Comparison of ENCODE assay signal across 9 cellular contexts in genomic region chr3:55571913-55572312, GRCh38.
A peak's percentile ranks its signal among the peaks of the same experiment; 100 is the strongest.
DNase-seq lines count a peak whose midpoint lies in the region; ATAC-seq and TF ChIP-seq lines count a peak whose summit lies in the region.
"Had no signal": no experiment of that assay in that cellular context is flagged by ENCODE, and none has a peak within 500 bp of the region (broad histone marks: within the 10 kb centered on the region; RNA-seq: fewer than 3 reads in every experiment).

No MANE protein-coding gene starts in this region.

- intact Hi-C loops in lower lobe of right lung (cut with DNase I): no loop called here

- H3K4me1 Mint-ChIP-seq in endothelial cell (ENCODE audit: unreplicated experiment): peaks cover 21% of the 10 kb centered on the region
- H3K4me1 Mint-ChIP-seq in activated CD8-positive, alpha-beta memory T cell treated with anti-CD3 and anti-CD28 coated beads, Interleukin-2, amount 10 ng/mL, durations not matched to agents 7 days and 5 days: no peaks in the 10 kb centered on the region

- no peaks in the 10 kb centered on the region for H3K27me3 ChIP-seq in lower lobe of right lung (ENCODE audit: low read depth)

- DNase-seq in NCI-H1092 (lab: John Stamatoyannopoulos, UW): peak; percentile 38
- peak; percentile 56 for DNase-seq in endothelial cell (ENCODE audit: low spot score)
- DNase-seq in lower lobe of right lung: peak; percentile 58
- DNase-seq in ureter (ENCODE audit: low spot score): peak; percentile 66
- no peak for DNase-seq in activated CD8-positive, alpha-beta memory T cell treated with anti-CD3 and anti-CD28 coated beads, Interleukin-2, amount 10 ng/mL, durations not matched to agents 7 days and 5 days
- DNase-seq in stimulated activated CD4-positive, alpha-beta T cell treated with anti-CD3 and anti-CD28 coated beads, Interleukin-2, amount 100 ng/mL, for 48 hours: no peak
- DNase-seq in activated CD8-positive, alpha-beta memory T cell treated with anti-CD3 and anti-CD28 coated beads, Interleukin-2, amount 50 U/mL, for 4 hours: no peak
- DNase-seq: KG1, RPMI8226 had no signal

- CTCF ChIA-PET in activated CD8-positive, alpha-beta memory T cell treated with anti-CD3 and anti-CD28 coated beads, Interleukin-2, amount 10 ng/mL, durations not matched to agents 7 days and 5 days (lab: Charles Lee): no interaction called here

- no peak overlapping the region for H3K27ac Mint-ChIP-seq in endothelial cell (ENCODE audit: unreplicated experiment)
- H3K27ac Mint-ChIP-seq in activated CD8-positive, alpha-beta memory T cell treated with anti-CD3 and anti-CD28 coated beads, Interleukin-2, amount 10 ng/mL, durations not matched to agents 7 days and 5 days: no peak overlapping the region

- H3K36me3 ChIP-seq in lower lobe of right lung: no peaks in the 10 kb centered on the region

- peak; percentile 73 to 78 for ATAC-seq in lower lobe of right lung
- ATAC-seq in activated CD8-positive, alpha-beta memory T cell treated with anti-CD3 and anti-CD28 coated beads, Interleukin-2, amount 10 ng/mL, durations not matched to agents 7 days and 5 days: no peak

- H3K4me1 ChIP-seq in lower lobe of right lung: peaks cover 4% of the 10 kb centered on the region

- no peak overlapping the region for H3K4me3 Mint-ChIP-seq in endothelial cell (ENCODE audit: unreplicated experiment)
- H3K4me3 Mint-ChIP-seq in activated CD8-positive, alpha-beta memory T cell treated with anti-CD3 and anti-CD28 coated beads, Interleukin-2, amount 10 ng/mL, durations not matched to agents 7 days and 5 days: no peak overlapping the region

- no peaks in the 10 kb centered on the region for H3K9me3 Mint-ChIP-seq in endothelial cell (ENCODE audit: unreplicated experiment)
- no peaks in the 10 kb centered on the region for H3K9me3 Mint-ChIP-seq in activated CD8-positive, alpha-beta memory T cell treated with anti-CD3 and anti-CD28 coated beads, Interleukin-2, amount 10 ng/mL, durations not matched to agents 7 days and 5 days (ENCODE audit: low read depth)

- no peak overlapping the region for H3K4me3 ChIP-seq in lower lobe of right lung

- peaks cover under 1% of the 10 kb centered on the region for H3K27me3 Mint-ChIP-seq in endothelial cell (ENCODE audit: unreplicated experiment)
- H3K27me3 Mint-ChIP-seq in activated CD8-positive, alpha-beta memory T cell treated with anti-CD3 and anti-CD28 coated beads, Interleukin-2, amount 10 ng/mL, durations not matched to agents 7 days and 5 days: no peaks in the 10 kb centered on the region

- no peak overlapping the region for H3K27ac ChIP-seq in lower lobe of right lung

- TF ChIP-seq CTCF in endothelial cell (IDR thresholded peaks at IDR 0.05; ENCODE audit: unreplicated experiment): peak; percentile 67
- peak; percentile 23 for TF ChIP-seq CTCF in lower lobe of right lung (IDR thresholded peaks at IDR 0.05)

- H3K36me3 Mint-ChIP-seq in endothelial cell (ENCODE audit: low read depth, unreplicated experiment): no peaks in the 10 kb centered on the region
- no peaks in the 10 kb centered on the region for H3K36me3 Mint-ChIP-seq in activated CD8-positive, alpha-beta memory T cell treated with anti-CD3 and anti-CD28 coated beads, Interleukin-2, amount 10 ng/mL, durations not matched to agents 7 days and 5 days

- H3K9me3 ChIP-seq in lower lobe of right lung: no peaks in the 10 kb centered on the region

Comparison
In these comparisons a context has a peak if more than half of its experiments do, and no peak if none do; other contexts are left out.
1. DNase-seq: peak in NCI-H1092 (single experiment), endothelial cell (single experiment), lower lobe of right lung (single experiment) and ureter (single experiment); none in activated CD8-positive, alpha-beta memory T cell treated with anti-CD3 and anti-CD28 coated beads, Interleukin-2, amount 10 ng/mL, durations not matched to agents 7 days and 5 days (single experiment), stimulated activated CD4-positive, alpha-beta T cell treated with anti-CD3 and anti-CD28 coated beads, Interleukin-2, amount 100 ng/mL, for 48 hours (0 of 2) and activated CD8-positive, alpha-beta memory T cell treated with anti-CD3 and anti-CD28 coated beads, Interleukin-2, amount 50 U/mL, for 4 hours (single experiment).